29 cellular contexts compared by ENCODE assay signal in the genomic region with DNA sequence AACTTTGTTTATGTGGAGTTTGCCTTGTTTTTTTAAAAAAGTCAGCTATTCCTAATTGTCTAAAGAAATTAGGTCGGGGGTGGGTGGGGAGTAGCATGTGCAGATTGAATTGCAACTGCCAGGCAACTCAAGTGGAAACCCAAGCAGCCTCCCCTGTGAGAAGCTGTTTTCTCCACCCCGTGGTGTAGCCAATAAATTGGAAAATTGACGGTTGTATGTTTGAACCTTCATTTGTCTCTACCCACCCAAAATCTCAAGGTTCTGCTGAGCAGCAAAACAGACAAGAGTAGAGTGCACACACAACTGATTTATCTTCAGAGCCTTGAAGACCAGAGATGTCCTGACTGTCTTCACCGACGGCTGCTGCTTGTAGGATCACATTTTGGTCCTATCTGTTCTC.
"Had no signal": no experiment of that assay in that cellular context is flagged by ENCODE, and none has a peak within 500 bp of the region (broad histone marks: within the 10 kb centered on the region; RNA-seq: fewer than 3 reads in every experiment).

No MANE protein-coding gene starts in this region.

- H3K27ac Mint-ChIP-seq: activated CD4-positive, alpha-beta T cell treated with anti-CD3 and anti-CD28 coated beads for 36 hours; activated CD8-positive, alpha-beta memory T cell treated with anti-CD3 and anti-CD28 coated beads, Interleukin-2, amount 10 ng/mL, durations not matched to agents 7 days and 5 days; activated CD8-positive, alpha-beta T cell treated with anti-CD3 and anti-CD28 coated beads, Interleukin-2, amount 10 ng/mL, durations not matched to agents 7 days and 5 days; activated naive CD4-positive, alpha-beta T cell treated with anti-CD3 and anti-CD28 coated beads, Interleukin-2, amount 50 U/mL, for 24 hours; activated naive CD8-positive, alpha-beta T cell treated with anti-CD3 and anti-CD28 coated beads, Interleukin-2, amount 50 U/mL, for 24 hours; activated T-helper 2 cell treated with anti-CD3 and anti-CD28 coated beads, Interferon-gamma antibody, Interleukin-2, Interleukin-4, amounts not matched to agents 10 μg/mL and 5 μg/mL and 100 μg/mL, durations not matched to agents 14 hours and 24 hours and 36 hours; endodermal cell; natural killer cell; T-helper 2 cell treated with Interferon-gamma antibody and Interleukin-4, amounts not matched to agents 5 μg/mL and 100 μg/mL, for 36 hours had no signal

- H3K36me3 ChIP-seq: breast epithelium, neutrophil, stomach, thyroid gland had no signal

- H3K4me3 ChIP-seq: breast epithelium, smooth muscle cell, stomach, thyroid gland had no signal

- H3K36me3 Mint-ChIP-seq: activated CD8-positive, alpha-beta memory T cell treated with anti-CD3 and anti-CD28 coated beads, Interleukin-2, amount 10 ng/mL, durations not matched to agents 7 days and 5 days; natural killer cell had no signal

- H3K27me3 ChIP-seq: breast epithelium, neutrophil, stomach, thyroid gland had no signal

- DNase-seq: activated CD4-positive, alpha-beta T cell treated with anti-CD3 and anti-CD28 coated beads for 36 hours; activated CD4-positive, CD25-positive, alpha-beta regulatory T cell; activated CD8-positive, alpha-beta memory T cell treated with anti-CD3 and anti-CD28 coated beads, Interleukin-2, amount 10 ng/mL, durations not matched to agents 7 days and 5 days; activated CD8-positive, alpha-beta T cell treated with anti-CD3 and anti-CD28 coated beads, Interleukin-2, amount 10 ng/mL, durations not matched to agents 7 days and 5 days; activated naive CD8-positive, alpha-beta T cell treated with anti-CD3 and anti-CD28 coated beads, Interleukin-2, amount 50 U/mL, for 24 hours; activated T-cell treated with anti-CD3 and anti-CD28 coated beads, Interleukin-2, amount 50 U/mL, for 48 hours; amygdala; central memory CD4-positive, alpha-beta T cell; endodermal cell; foreskin fibroblast; head of caudate nucleus; hippocampal formation; left colon; natural killer cell; stimulated activated CD4-positive, alpha-beta T cell treated with anti-CD3 and anti-CD28 coated beads, Interleukin-1b, Interleukin-23, amount 100 ng/mL, for 48 hours; stimulated activated CD4-positive, alpha-beta T cell treated with anti-CD3 and anti-CD28 coated beads, Interleukin-4, amount 100 ng/mL, for 4 hours; stimulated activated CD8-positive, alpha-beta memory T cell treated with anti-CD3 and anti-CD28 coated beads, Interleukin-4, amount 100 ng/mL, for 48 hours; stomach; T-helper 1 cell; thyroid gland had no signal

- H3K4me1 ChIP-seq: breast epithelium had no signal

- ATAC-seq: activated CD4-positive, alpha-beta T cell treated with anti-CD3 and anti-CD28 coated beads for 36 hours; activated CD8-positive, alpha-beta memory T cell treated with anti-CD3 and anti-CD28 coated beads, Interleukin-2, amount 10 ng/mL, durations not matched to agents 7 days and 5 days; activated CD8-positive, alpha-beta T cell treated with anti-CD3 and anti-CD28 coated beads, Interleukin-2, amount 10 ng/mL, durations not matched to agents 7 days and 5 days; activated naive CD8-positive, alpha-beta T cell treated with anti-CD3 and anti-CD28 coated beads, Interleukin-2, amount 50 U/mL, for 24 hours; esophagus mucosa; left colon; natural killer cell; stimulated activated memory B cell treated with anti-CD40 and anti-IgM and Interleukin-4, amounts not matched to agents 10 μg/mL and 1 μg/mL and 100 μg/mL, for 72 hours had no signal

- H3K4me3 Mint-ChIP-seq: activated CD4-positive, alpha-beta T cell treated with anti-CD3 and anti-CD28 coated beads for 36 hours; activated CD8-positive, alpha-beta memory T cell treated with anti-CD3 and anti-CD28 coated beads, Interleukin-2, amount 10 ng/mL, durations not matched to agents 7 days and 5 days; activated CD8-positive, alpha-beta T cell treated with anti-CD3 and anti-CD28 coated beads, Interleukin-2, amount 10 ng/mL, durations not matched to agents 7 days and 5 days; activated naive CD4-positive, alpha-beta T cell treated with anti-CD3 and anti-CD28 coated beads, Interleukin-2, amount 50 U/mL, for 24 hours; activated naive CD8-positive, alpha-beta T cell treated with anti-CD3 and anti-CD28 coated beads, Interleukin-2, amount 50 U/mL, for 24 hours; endodermal cell; natural killer cell; stimulated activated memory B cell treated with anti-CD40 and anti-IgM and Interleukin-4, amounts not matched to agents 10 μg/mL and 1 μg/mL and 100 μg/mL, for 72 hours; T-helper 2 cell treated with Interferon-gamma antibody and Interleukin-4, amounts not matched to agents 5 μg/mL and 100 μg/mL, for 36 hours had no signal

- H3K4me1 Mint-ChIP-seq: activated CD8-positive, alpha-beta memory T cell treated with anti-CD3 and anti-CD28 coated beads, Interleukin-2, amount 10 ng/mL, durations not matched to agents 7 days and 5 days had no signal

- H3K9me3 ChIP-seq: breast epithelium, neutrophil, stomach, thyroid gland had no signal

- H3K27me3 Mint-ChIP-seq: activated CD4-positive, alpha-beta T cell treated with anti-CD3 and anti-CD28 coated beads for 36 hours; activated CD8-positive, alpha-beta memory T cell treated with anti-CD3 and anti-CD28 coated beads, Interleukin-2, amount 10 ng/mL, durations not matched to agents 7 days and 5 days; activated naive CD4-positive, alpha-beta T cell treated with anti-CD3 and anti-CD28 coated beads, Interleukin-2, amount 50 U/mL, for 24 hours; activated naive CD8-positive, alpha-beta T cell treated with anti-CD3 and anti-CD28 coated beads, Interleukin-2, amount 50 U/mL, for 24 hours; progenitor cell of endocrine pancreas; stimulated activated memory B cell treated with anti-CD40 and anti-IgM and Interleukin-4, amounts not matched to agents 10 μg/mL and 1 μg/mL and 100 μg/mL, for 72 hours had no signal

- H3K27ac ChIP-seq: breast epithelium, neutrophil, stomach, thyroid gland had no signal

- H3K9me3 Mint-ChIP-seq: activated naive CD4-positive, alpha-beta T cell treated with anti-CD3 and anti-CD28 coated beads, Interleukin-2, amount 50 U/mL, for 24 hours; activated naive CD8-positive, alpha-beta T cell treated with anti-CD3 and anti-CD28 coated beads, Interleukin-2, amount 50 U/mL, for 24 hours; activated T-helper 2 cell treated with anti-CD3 and anti-CD28 coated beads, Interferon-gamma antibody, Interleukin-2, Interleukin-4, amounts not matched to agents 10 μg/mL and 5 μg/mL and 100 μg/mL, durations not matched to agents 14 hours and 24 hours and 36 hours; endodermal cell; natural killer cell; stimulated activated memory B cell treated with anti-CD40 and anti-IgM and Interleukin-4, amounts not matched to agents 10 μg/mL and 1 μg/mL and 100 μg/mL, for 72 hours; T-helper 2 cell treated with Interferon-gamma antibody and Interleukin-4, amounts not matched to agents 5 μg/mL and 100 μg/mL, for 36 hours had no signal
